Comparison of ENCODE assay signal across 9 cellular contexts in genomic region chr12:68223067-68223747, GRCh38. TPM values are rescaled to one million over a fixed set of nuclear protein-coding genes. Genes with fewer than 3 reads are reported as not detected.
A peak's percentile ranks its signal among the peaks of the same experiment; 100 is the strongest.
DNase-seq lines count a peak whose midpoint lies in the region; ATAC-seq and TF ChIP-seq lines count a peak whose summit lies in the region.
"Had no signal": no experiment of that assay in that cellular context is flagged by ENCODE, and none has a peak within 500 bp of the region (broad histone marks: within the 10 kb centered on the region; RNA-seq: fewer than 3 reads in every experiment).

No MANE protein-coding gene starts in this region.

- DNase-seq in NCI-H1417 (lab: John Stamatoyannopoulos, UW) (peak; percentile 50 to 87 (median 75)), NCI-H1417 treated with DMSO at 0.1 percent for 48 hours (lab: John Stamatoyannopoulos, UW) (no peak), NCI-H2107 (lab: John Stamatoyannopoulos, UW) (peak; percentile 89), UCSD-AML1 (lab: John Stamatoyannopoulos, UW; ENCODE audit: unreplicated experiment) (peak; percentile 59), brain microvascular endothelial cell (peak; percentile 85), immature natural killer cell (peak; percentile 65 to 70 (median 67))
- DNase-seq in stimulated activated CD4-positive, alpha-beta T cell treated with anti-CD3 and anti-CD28 coated beads, Interleukin-12 subunit alpha, Interleukin-12 subunit beta, amount 100 ng/mL, for 48 hours (ENCODE audit: low read depth in 2 of 3, low spot score in 1 of 3): peak; percentile 52 to 69 (median 60)

- peaks cover 8 to 14% of the 10 kb centered on the region in 2 donors for H3K4me1 Mint-ChIP-seq in immature natural killer cell

- H3K27ac Mint-ChIP-seq in immature natural killer cell: peak overlapping the region in 1 of 6 donors; percentile 48

- H3K27me3 ChIP-seq in brain microvascular endothelial cell (replicated peaks): no peaks in the 10 kb centered on the region
- H3K27me3 ChIP-seq: BLaER1 treated with 17β-estradiol and CSF1 and Interleukin-3, amounts not matched to agents 10 nM and 100 nM had no signal

- peak overlapping the region; percentile 38 for H3K27ac ChIP-seq in brain microvascular endothelial cell
- H3K27ac ChIP-seq: BLaER1 treated with 17β-estradiol and CSF1 and Interleukin-3, amounts not matched to agents 10 nM and 100 nM had no signal

- TF ChIP-seq CTCF in brain microvascular endothelial cell (IDR thresholded peaks at IDR 0.05; ENCODE audit: low read depth, low read length, missing control alignments): peak; percentile 85

- in situ Hi-C loops in brain microvascular endothelial cell (cut with HindIII; ENCODE audit: low pct_ligation_motif_present, low sequenced_read_pairs): no loop called here

- H3K4me3 ChIP-seq in brain microvascular endothelial cell (ENCODE audit: low read depth, low read length): peak overlapping the region; percentile 27
- H3K4me3 ChIP-seq: BLaER1 treated with 17β-estradiol and CSF1 and Interleukin-3, amounts not matched to agents 10 nM and 100 nM had no signal

- no peaks in the 10 kb centered on the region for H3K9me3 Mint-ChIP-seq in immature natural killer cell

- H3K36me3 Mint-ChIP-seq in immature natural killer cell: no peaks in the 10 kb centered on the region

- H3K4me3 Mint-ChIP-seq in immature natural killer cell: peak overlapping the region; percentile 44 to 74 (median 59)

- peaks cover 2 to 4% (median 2%) of the 10 kb centered on the region in 3 donors for H3K27me3 Mint-ChIP-seq in immature natural killer cell (ENCODE audit: low read depth in 3 of 3)

- no peaks in the 10 kb centered on the region for H3K36me3 ChIP-seq in brain microvascular endothelial cell (replicated peaks)
- H3K36me3 ChIP-seq: BLaER1 treated with 17β-estradiol and CSF1 and Interleukin-3, amounts not matched to agents 10 nM and 100 nM had no signal

- peak; percentile 90 for ATAC-seq in HG02973 (IDR thresholded peaks at IDR 0.05; ENCODE audit: unreplicated experiment)

RNA-seq across cellular contexts. Expression of gene IL26, which starts 2.4 kb away (rescaled TPM):
- polyA plus RNA-seq in immature natural killer cell: not detected

RNA-seq across cellular contexts. Expression of gene IL22, which starts 30.2 kb away (rescaled TPM):
- not detected for polyA plus RNA-seq in immature natural killer cell
